In the genomic region with DNA sequence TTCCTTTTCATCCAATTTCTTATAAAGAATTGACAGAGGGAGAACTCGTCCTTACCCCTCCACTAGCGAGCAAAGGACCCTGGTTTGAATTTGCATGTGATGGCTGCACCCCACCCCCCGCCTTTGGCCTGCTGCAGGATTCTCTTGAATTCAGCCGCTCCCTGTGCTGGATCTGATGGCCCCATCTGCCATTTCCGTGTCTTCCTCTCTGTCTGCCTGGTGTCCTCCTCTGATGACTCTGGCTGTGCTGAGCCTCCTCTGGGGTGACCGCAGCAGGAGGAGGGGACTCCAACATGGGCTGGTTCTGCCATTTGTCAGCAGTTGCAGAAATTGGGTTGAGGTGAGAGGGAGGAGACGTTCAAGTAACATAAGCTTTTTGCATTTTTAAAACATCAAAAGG, we compare ENCODE assay signal across 19 cellular contexts.
DNase-seq lines count a peak whose midpoint lies in the region; ATAC-seq, FAIRE-seq and TF ChIP-seq lines count a peak whose summit lies in the region.
"Had no signal": no experiment of that assay in that cellular context is flagged by ENCODE, and none has a peak within 500 bp of the region (broad histone marks: within the 10 kb centered on the region; RNA-seq: fewer than 3 reads in every experiment).

No MANE protein-coding gene starts in this region.

- DNase-seq in DMS 273 (lab: John Stamatoyannopoulos, UW; ENCODE audit: unreplicated experiment), result peak; percentile 37
- no peak for DNase-seq in DMS 273 treated with DMSO at 0.1 percent for 48 hours (lab: John Stamatoyannopoulos, UW)
- peak; percentile 78 for DNase-seq in NB4 (ENCODE audit: low read depth)
- peak; percentile 23 for DNase-seq in left lobe of liver (ENCODE audit: low spot score)
- peak; percentile 19 for DNase-seq in stimulated activated CD8-positive, alpha-beta memory T cell treated with anti-CD3 and anti-CD28 coated beads, Interleukin-4, amount 100 ng/mL, for 48 hours
- no peak for DNase-seq in GM19239 (ENCODE audit: insufficient read length, low spot score)
- DNase-seq: activated CD4-positive, alpha-beta T cell treated with anti-CD3 and anti-CD28 coated beads for 4 hours; amygdala; effector CD4-positive, alpha-beta T cell; GM23248; left colon; NCI-H1092 treated with DMSO at 0.1 percent for 48 hours; NCI-H187 treated with DMSO at 0.1 percent for 48 hours; NCI-H526 treated with DMSO at 0.1 percent for 48 hours; Right ventricle myocardium superior had no signal

- H3K4me3 ChIP-seq in NB4 (ENCODE audit: low read depth, low read length), result no peak overlapping the region
- H3K4me3 ChIP-seq: GM23248, psoas muscle had no signal

- no peak for FAIRE-seq in GM19239 (lab: Jason Lieb, UNC)
- FAIRE-seq: GM12892 had no signal

- no peak for ATAC-seq in left lobe of liver
- no peak for ATAC-seq in HG03139 (IDR thresholded peaks at IDR 0.05; ENCODE audit: unreplicated experiment)
- no peak for ATAC-seq in HG02571 (IDR thresholded peaks at IDR 0.05; ENCODE audit: unreplicated experiment)
- ATAC-seq: left colon, psoas muscle had no signal

- TF ChIP-seq CTCF in NB4 (IDR thresholded peaks at IDR 0.05; ENCODE audit: low read depth, low read length), result no peak

- no peak for TF ChIP-seq POLR2A in NB4 (IDR thresholded peaks at IDR 0.05; ENCODE audit: extremely low read depth, insufficient read length)

Comparison
In these comparisons a context has a peak if more than half of its experiments do, and no peak if none do; other contexts are left out.
1. DNase-seq: peak in DMS 273 (single experiment), NB4 (single experiment), left lobe of liver (single experiment) and stimulated activated CD8-positive, alpha-beta memory T cell treated with anti-CD3 and anti-CD28 coated beads, Interleukin-4, amount 100 ng/mL, for 48 hours (single experiment); none in DMS 273 treated with DMSO at 0.1 percent for 48 hours (single experiment) and GM19239 (single experiment).